Comparison of ENCODE assay signal across 34 cellular contexts in genomic region chr14:64149921-64150320, GRCh38.
"Had no signal": no experiment of that assay in that cellular context is flagged by ENCODE, and none has a peak within 500 bp of the region (broad histone marks: within the 10 kb centered on the region; RNA-seq: fewer than 3 reads in every experiment).

No MANE protein-coding gene starts in this region.

- H3K27ac ChIP-seq: ascending aorta, breast epithelium, coronary artery, dorsolateral prefrontal cortex, esophagus squamous epithelium, gastrocnemius medialis, heart left ventricle, WERI-Rb-1 had no signal

- H3K9me3 ChIP-seq: ascending aorta, breast epithelium, esophagus squamous epithelium, gastrocnemius medialis, heart left ventricle had no signal

- ATAC-seq: activated CD4-positive, CD25-positive, alpha-beta regulatory T cell treated with anti-CD3 and anti-CD28 coated beads, Interleukin-2, amount 50 U/mL, for 24 hours; activated CD8-positive, alpha-beta T cell treated with anti-CD3 and anti-CD28 coated beads for 36 hours; activated naive CD8-positive, alpha-beta T cell treated with anti-CD3 and anti-CD28 coated beads, Interleukin-2, amount 50 U/mL, for 24 hours; activated T-cell treated with anti-CD3 and anti-CD28 coated beads, Interleukin-2, amount 50 U/mL, for 4 hours; activated T-helper 17 cell treated with anti-CD3 and anti-CD28 coated beads, Interleukin-2, amount 50 U/mL, for 72 hours; gastrocnemius medialis; heart left ventricle; T-helper 17 cell had no signal

- DNase-seq: activated B cell treated with CpG ODN at 0.5 μM for 24 hours; activated CD4-positive, alpha-beta T cell treated with anti-CD3 and anti-CD28 coated beads for 48 hours; activated CD4-positive, alpha-beta T cell treated with anti-CD3 and anti-CD28 coated beads, Interleukin-2, amount 50 U/mL, for 1 hour; activated CD4-positive, alpha-beta T cell treated with anti-CD3 and anti-CD28 coated beads, Interleukin-2, amount 50 U/mL, for 48 hours; activated CD8-positive, alpha-beta memory T cell treated with anti-CD3 and anti-CD28 coated beads for 24 hours; activated CD8-positive, alpha-beta T cell treated with anti-CD3 and anti-CD28 coated beads for 36 hours; activated effector memory CD4-positive, alpha-beta T cell treated with Interleukin-2 at 50 U/mL for 16 hours; activated naive CD4-positive, alpha-beta T cell treated with anti-CD3 and anti-CD28 coated beads for 36 hours; activated naive CD8-positive, alpha-beta T cell treated with anti-CD3 and anti-CD28 coated beads for 36 hours; activated naive CD8-positive, alpha-beta T cell treated with anti-CD3 and anti-CD28 coated beads, Interleukin-2, amount 50 U/mL, for 24 hours; activated T-cell treated with anti-CD3 and anti-CD28 coated beads, Interleukin-2, amount 50 U/mL, for 4 hours; dorsolateral prefrontal cortex; effector memory CD4-positive, alpha-beta T cell; endodermal cell; erythroblast; esophagus squamous epithelium; foreskin fibroblast; gastrocnemius medialis; glutamatergic neuron; heart left ventricle; T-helper 1 cell; T-helper 17 cell; T1000; WERI-Rb-1 had no signal

- H3K4me3 Mint-ChIP-seq: activated B cell treated with CpG ODN at 0.5 μM for 24 hours; activated CD8-positive, alpha-beta T cell treated with anti-CD3 and anti-CD28 coated beads for 36 hours; activated naive CD4-positive, alpha-beta T cell treated with anti-CD3 and anti-CD28 coated beads for 36 hours; activated naive CD4-positive, alpha-beta T cell treated with anti-CD3 and anti-CD28 coated beads, Interleukin-2, amount 50 U/mL, for 24 hours; activated naive CD8-positive, alpha-beta T cell treated with anti-CD3 and anti-CD28 coated beads for 36 hours; activated naive CD8-positive, alpha-beta T cell treated with anti-CD3 and anti-CD28 coated beads, Interleukin-2, amount 50 U/mL, for 24 hours; activated T-cell treated with anti-CD3 and anti-CD28 coated beads, Interleukin-2, amount 50 U/mL, for 4 hours; activated T-helper 17 cell treated with anti-CD3 and anti-CD28 coated beads, Interleukin-2, amount 50 U/mL, for 72 hours; brain; central memory CD8-positive, alpha-beta T cell; dendritic cell treated with granulocyte-macrophage colony-stimulating factor and Interleukin-4, amounts not matched to agents 40 ng/mL and 50 ng/mL, for 4 days; endodermal cell; T-helper 17 cell; T-helper 2 cell treated with Interferon-gamma antibody and Interleukin-4, amounts not matched to agents 5 μg/mL and 100 μg/mL, for 36 hours had no signal

- H3K4me3 ChIP-seq: ascending aorta, breast epithelium, coronary artery, dorsolateral prefrontal cortex, esophagus squamous epithelium, gastrocnemius medialis, heart left ventricle had no signal

- H3K4me1 Mint-ChIP-seq: activated B cell treated with CpG ODN at 0.5 μM for 24 hours; activated naive CD4-positive, alpha-beta T cell treated with anti-CD3 and anti-CD28 coated beads, Interleukin-2, amount 50 U/mL, for 24 hours; activated naive CD8-positive, alpha-beta T cell treated with anti-CD3 and anti-CD28 coated beads for 36 hours; activated naive CD8-positive, alpha-beta T cell treated with anti-CD3 and anti-CD28 coated beads, Interleukin-2, amount 50 U/mL, for 24 hours; activated T-helper 17 cell treated with anti-CD3 and anti-CD28 coated beads, Interleukin-2, amount 50 U/mL, for 72 hours; brain; central memory CD8-positive, alpha-beta T cell; endodermal cell had no signal

- H3K4me1 ChIP-seq: ascending aorta, breast epithelium, esophagus squamous epithelium, gastrocnemius medialis had no signal

- H3K9me3 Mint-ChIP-seq: activated B cell treated with CpG ODN at 0.5 μM for 24 hours; activated CD8-positive, alpha-beta T cell treated with anti-CD3 and anti-CD28 coated beads for 36 hours; activated naive CD4-positive, alpha-beta T cell treated with anti-CD3 and anti-CD28 coated beads for 36 hours; activated naive CD4-positive, alpha-beta T cell treated with anti-CD3 and anti-CD28 coated beads, Interleukin-2, amount 50 U/mL, for 24 hours; activated naive CD8-positive, alpha-beta T cell treated with anti-CD3 and anti-CD28 coated beads for 36 hours; activated naive CD8-positive, alpha-beta T cell treated with anti-CD3 and anti-CD28 coated beads, Interleukin-2, amount 50 U/mL, for 24 hours; activated T-cell treated with anti-CD3 and anti-CD28 coated beads, Interleukin-2, amount 50 U/mL, for 4 hours; activated T-helper 17 cell treated with anti-CD3 and anti-CD28 coated beads, Interleukin-2, amount 50 U/mL, for 72 hours; brain; central memory CD8-positive, alpha-beta T cell; dendritic cell treated with granulocyte-macrophage colony-stimulating factor and Interleukin-4, amounts not matched to agents 40 ng/mL and 50 ng/mL, for 4 days; endodermal cell; T-helper 2 cell treated with Interferon-gamma antibody and Interleukin-4, amounts not matched to agents 5 μg/mL and 100 μg/mL, for 36 hours had no signal

- H3K27me3 ChIP-seq: ascending aorta, breast epithelium, dorsolateral prefrontal cortex, esophagus squamous epithelium, gastrocnemius medialis, heart left ventricle had no signal

- H3K27ac Mint-ChIP-seq: activated B cell treated with CpG ODN at 0.5 μM for 24 hours; activated CD8-positive, alpha-beta T cell treated with anti-CD3 and anti-CD28 coated beads for 36 hours; activated naive CD4-positive, alpha-beta T cell treated with anti-CD3 and anti-CD28 coated beads for 36 hours; activated naive CD4-positive, alpha-beta T cell treated with anti-CD3 and anti-CD28 coated beads, Interleukin-2, amount 50 U/mL, for 24 hours; activated naive CD8-positive, alpha-beta T cell treated with anti-CD3 and anti-CD28 coated beads for 36 hours; activated naive CD8-positive, alpha-beta T cell treated with anti-CD3 and anti-CD28 coated beads, Interleukin-2, amount 50 U/mL, for 24 hours; dendritic cell treated with granulocyte-macrophage colony-stimulating factor and Interleukin-4, amounts not matched to agents 40 ng/mL and 50 ng/mL, for 4 days; endodermal cell; T-helper 17 cell; T-helper 2 cell treated with Interferon-gamma antibody and Interleukin-4, amounts not matched to agents 5 μg/mL and 100 μg/mL, for 36 hours had no signal
